Comparison of ENCODE assay signal across 1 cellular context in the genomic region with DNA sequence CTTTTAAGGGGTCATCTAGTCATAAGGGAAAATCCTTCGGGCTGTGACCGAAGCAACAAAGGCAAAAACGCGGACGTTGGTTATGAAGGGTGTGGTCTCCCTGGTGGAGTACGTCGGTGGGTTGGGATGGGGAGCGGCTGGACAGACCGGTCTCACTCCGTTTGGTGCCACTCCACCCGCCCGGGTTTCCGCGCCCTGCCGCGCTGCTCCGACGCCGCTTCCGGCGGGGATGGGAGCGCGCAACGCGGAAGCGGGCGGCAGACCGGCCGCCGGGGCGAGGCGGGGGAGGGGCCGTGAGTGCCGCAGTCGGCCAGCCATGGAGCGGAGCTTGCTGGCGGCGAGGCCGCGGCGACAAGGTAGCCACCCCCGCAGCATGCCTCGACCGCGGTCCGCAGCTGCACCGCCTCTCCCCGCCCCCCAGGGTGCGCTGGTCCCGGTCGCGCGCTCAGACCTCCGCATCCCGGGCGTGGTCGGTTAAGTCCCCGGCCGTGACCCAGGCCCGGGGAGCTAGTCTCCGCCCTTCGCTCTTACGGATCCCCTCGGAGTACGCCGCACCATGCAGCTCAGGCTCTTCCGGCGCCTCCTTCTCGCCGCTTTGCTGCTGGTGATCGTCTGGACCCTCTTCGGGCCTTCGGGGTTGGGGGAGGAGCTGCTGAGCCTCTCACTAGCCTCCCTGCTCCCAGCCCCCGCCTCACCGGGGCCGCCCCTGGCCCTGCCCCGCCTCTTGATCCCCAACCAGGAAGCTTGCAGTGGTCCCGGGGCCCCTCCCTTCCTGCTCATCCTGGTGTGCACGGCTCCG.
TF ChIP-seq lines count a peak whose summit lies in the region.

A gene with protein sequence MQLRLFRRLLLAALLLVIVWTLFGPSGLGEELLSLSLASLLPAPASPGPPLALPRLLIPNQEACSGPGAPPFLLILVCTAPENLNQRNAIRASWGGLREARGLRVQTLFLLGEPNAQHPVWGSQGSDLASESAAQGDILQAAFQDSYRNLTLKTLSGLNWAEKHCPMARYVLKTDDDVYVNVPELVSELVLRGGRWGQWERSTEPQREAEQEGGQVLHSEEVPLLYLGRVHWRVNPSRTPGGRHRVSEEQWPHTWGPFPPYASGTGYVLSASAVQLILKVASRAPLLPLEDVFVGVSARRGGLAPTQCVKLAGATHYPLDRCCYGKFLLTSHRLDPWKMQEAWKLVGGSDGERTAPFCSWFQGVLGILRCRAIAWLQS (plus strand): TSS at position 260 of the 799 bp plus-strand sequence. CDS start 297 bp downstream, at position 557.

TF ChIP-seq in HepG2, 621 proteins besides CTCF, POLR2A, EP300 and RAD21 (continued from another document and continues in another):
- TF ChIP-seq KDM2A (CRISPR knock-in tag; IDR thresholded peaks at IDR 0.05; ENCODE audit: borderline replicate concordance, low read depth) = no peak; the same call in 1 of the 2 replicates
- TF ChIP-seq PAX8 (CRISPR knock-in tag; IDR thresholded peaks at IDR 0.05; ENCODE audit: borderline replicate concordance) = no peak
- TF ChIP-seq ZNF605 (CRISPR knock-in tag; IDR thresholded peaks at IDR 0.05) = no peak
- TF ChIP-seq IKZF4 (CRISPR knock-in tag; IDR thresholded peaks at IDR 0.05; ENCODE audit: borderline replicate concordance, low read depth, not compliant biosample characterization) = no peak
- TF ChIP-seq, protein P1, sequence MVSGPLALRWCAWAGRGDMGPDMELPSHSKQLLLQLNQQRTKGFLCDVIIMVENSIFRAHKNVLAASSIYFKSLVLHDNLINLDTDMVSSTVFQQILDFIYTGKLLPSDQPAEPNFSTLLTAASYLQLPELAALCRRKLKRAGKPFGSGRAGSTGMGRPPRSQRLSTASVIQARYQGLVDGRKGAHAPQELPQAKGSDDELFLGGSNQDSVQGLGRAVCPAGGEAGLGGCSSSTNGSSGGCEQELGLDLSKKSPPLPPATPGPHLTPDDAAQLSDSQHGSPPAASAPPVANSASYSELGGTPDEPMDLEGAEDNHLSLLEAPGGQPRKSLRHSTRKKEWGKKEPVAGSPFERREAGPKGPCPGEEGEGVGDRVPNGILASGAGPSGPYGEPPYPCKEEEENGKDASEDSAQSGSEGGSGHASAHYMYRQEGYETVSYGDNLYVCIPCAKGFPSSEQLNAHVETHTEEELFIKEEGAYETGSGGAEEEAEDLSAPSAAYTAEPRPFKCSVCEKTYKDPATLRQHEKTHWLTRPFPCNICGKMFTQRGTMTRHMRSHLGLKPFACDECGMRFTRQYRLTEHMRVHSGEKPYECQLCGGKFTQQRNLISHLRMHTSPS (CRISPR knock-in tag; IDR thresholded peaks at IDR 0.05; ENCODE audit: low read depth) = no peak
- TF ChIP-seq, protein P2, sequence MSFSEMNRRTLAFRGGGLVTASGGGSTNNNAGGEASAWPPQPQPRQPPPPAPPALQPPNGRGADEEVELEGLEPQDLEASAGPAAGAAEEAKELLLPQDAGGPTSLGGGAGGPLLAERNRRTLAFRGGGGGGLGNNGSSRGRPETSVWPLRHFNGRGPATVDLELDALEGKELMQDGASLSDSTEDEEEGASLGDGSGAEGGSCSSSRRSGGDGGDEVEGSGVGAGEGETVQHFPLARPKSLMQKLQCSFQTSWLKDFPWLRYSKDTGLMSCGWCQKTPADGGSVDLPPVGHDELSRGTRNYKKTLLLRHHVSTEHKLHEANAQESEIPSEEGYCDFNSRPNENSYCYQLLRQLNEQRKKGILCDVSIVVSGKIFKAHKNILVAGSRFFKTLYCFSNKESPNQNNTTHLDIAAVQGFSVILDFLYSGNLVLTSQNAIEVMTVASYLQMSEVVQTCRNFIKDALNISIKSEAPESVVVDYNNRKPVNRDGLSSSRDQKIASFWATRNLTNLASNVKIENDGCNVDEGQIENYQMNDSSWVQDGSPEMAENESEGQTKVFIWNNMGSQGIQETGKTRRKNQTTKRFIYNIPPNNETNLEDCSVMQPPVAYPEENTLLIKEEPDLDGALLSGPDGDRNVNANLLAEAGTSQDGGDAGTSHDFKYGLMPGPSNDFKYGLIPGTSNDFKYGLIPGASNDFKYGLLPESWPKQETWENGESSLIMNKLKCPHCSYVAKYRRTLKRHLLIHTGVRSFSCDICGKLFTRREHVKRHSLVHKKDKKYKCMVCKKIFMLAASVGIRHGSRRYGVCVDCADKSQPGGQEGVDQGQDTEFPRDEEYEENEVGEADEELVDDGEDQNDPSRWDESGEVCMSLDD (CRISPR knock-in tag; IDR thresholded peaks at IDR 0.05; ENCODE audit: borderline replicate concordance) = no peak
- no peak for TF ChIP-seq ZBTB8A (CRISPR knock-in tag; IDR thresholded peaks at IDR 0.05; ENCODE audit: borderline replicate concordance, low read depth)
- TF ChIP-seq, protein P3, sequence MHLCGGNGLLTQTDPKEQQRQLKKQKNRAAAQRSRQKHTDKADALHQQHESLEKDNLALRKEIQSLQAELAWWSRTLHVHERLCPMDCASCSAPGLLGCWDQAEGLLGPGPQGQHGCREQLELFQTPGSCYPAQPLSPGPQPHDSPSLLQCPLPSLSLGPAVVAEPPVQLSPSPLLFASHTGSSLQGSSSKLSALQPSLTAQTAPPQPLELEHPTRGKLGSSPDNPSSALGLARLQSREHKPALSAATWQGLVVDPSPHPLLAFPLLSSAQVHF (CRISPR knock-in tag; IDR thresholded peaks at IDR 0.05) = no peak
- TF ChIP-seq SMAD1 (CRISPR knock-in tag; IDR thresholded peaks at IDR 0.05; ENCODE audit: borderline replicate concordance, low read depth) = no peak
- no peak for TF ChIP-seq TGIF2 (CRISPR knock-in tag; IDR thresholded peaks at IDR 0.05)
- TF ChIP-seq, protein P4, sequence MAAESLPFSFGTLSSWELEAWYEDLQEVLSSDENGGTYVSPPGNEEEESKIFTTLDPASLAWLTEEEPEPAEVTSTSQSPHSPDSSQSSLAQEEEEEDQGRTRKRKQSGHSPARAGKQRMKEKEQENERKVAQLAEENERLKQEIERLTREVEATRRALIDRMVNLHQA (CRISPR knock-in tag; IDR thresholded peaks at IDR 0.05) = no peak
- TF ChIP-seq ZFP90 (CRISPR knock-in tag; IDR thresholded peaks at IDR 0.05; ENCODE audit: borderline replicate concordance) = 0 out of 2 replicates have a peak, but pooled peaks have one; percentile 30
- TF ChIP-seq, protein P5, sequence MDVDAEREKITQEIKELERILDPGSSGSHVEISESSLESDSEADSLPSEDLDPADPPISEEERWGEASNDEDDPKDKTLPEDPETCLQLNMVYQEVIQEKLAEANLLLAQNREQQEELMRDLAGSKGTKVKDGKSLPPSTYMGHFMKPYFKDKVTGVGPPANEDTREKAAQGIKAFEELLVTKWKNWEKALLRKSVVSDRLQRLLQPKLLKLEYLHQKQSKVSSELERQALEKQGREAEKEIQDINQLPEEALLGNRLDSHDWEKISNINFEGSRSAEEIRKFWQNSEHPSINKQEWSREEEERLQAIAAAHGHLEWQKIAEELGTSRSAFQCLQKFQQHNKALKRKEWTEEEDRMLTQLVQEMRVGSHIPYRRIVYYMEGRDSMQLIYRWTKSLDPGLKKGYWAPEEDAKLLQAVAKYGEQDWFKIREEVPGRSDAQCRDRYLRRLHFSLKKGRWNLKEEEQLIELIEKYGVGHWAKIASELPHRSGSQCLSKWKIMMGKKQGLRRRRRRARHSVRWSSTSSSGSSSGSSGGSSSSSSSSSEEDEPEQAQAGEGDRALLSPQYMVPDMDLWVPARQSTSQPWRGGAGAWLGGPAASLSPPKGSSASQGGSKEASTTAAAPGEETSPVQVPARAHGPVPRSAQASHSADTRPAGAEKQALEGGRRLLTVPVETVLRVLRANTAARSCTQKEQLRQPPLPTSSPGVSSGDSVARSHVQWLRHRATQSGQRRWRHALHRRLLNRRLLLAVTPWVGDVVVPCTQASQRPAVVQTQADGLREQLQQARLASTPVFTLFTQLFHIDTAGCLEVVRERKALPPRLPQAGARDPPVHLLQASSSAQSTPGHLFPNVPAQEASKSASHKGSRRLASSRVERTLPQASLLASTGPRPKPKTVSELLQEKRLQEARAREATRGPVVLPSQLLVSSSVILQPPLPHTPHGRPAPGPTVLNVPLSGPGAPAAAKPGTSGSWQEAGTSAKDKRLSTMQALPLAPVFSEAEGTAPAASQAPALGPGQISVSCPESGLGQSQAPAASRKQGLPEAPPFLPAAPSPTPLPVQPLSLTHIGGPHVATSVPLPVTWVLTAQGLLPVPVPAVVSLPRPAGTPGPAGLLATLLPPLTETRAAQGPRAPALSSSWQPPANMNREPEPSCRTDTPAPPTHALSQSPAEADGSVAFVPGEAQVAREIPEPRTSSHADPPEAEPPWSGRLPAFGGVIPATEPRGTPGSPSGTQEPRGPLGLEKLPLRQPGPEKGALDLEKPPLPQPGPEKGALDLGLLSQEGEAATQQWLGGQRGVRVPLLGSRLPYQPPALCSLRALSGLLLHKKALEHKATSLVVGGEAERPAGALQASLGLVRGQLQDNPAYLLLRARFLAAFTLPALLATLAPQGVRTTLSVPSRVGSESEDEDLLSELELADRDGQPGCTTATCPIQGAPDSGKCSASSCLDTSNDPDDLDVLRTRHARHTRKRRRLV (CRISPR knock-in tag; IDR thresholded peaks at IDR 0.05) = no peak
- TF ChIP-seq ZNF225 (CRISPR knock-in tag; IDR thresholded peaks at IDR 0.05) = no peak
- TF ChIP-seq BCL6 (CRISPR knock-in tag; IDR thresholded peaks at IDR 0.05) = no peak
- TF ChIP-seq TRIM24 (CRISPR knock-in tag; IDR thresholded peaks at IDR 0.05) = no peak
- no peak for TF ChIP-seq ZFAT (CRISPR knock-in tag; conservative IDR thresholded peaks at IDR 0.05)
- no peak for TF ChIP-seq CHCHD3 (CRISPR knock-in tag; IDR thresholded peaks at IDR 0.05)
- TF ChIP-seq KLF16 (CRISPR knock-in tag; IDR thresholded peaks at IDR 0.05) = no peak
- TF ChIP-seq, protein P6, sequence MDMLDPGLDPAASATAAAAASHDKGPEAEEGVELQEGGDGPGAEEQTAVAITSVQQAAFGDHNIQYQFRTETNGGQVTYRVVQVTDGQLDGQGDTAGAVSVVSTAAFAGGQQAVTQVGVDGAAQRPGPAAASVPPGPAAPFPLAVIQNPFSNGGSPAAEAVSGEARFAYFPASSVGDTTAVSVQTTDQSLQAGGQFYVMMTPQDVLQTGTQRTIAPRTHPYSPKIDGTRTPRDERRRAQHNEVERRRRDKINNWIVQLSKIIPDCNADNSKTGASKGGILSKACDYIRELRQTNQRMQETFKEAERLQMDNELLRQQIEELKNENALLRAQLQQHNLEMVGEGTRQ (IDR thresholded peaks at IDR 0.05; ENCODE audit: low read depth, low read length) = no peak
- TF ChIP-seq, protein P6 (CRISPR knock-in tag; IDR thresholded peaks at IDR 0.05; ENCODE audit: borderline replicate concordance) = no peak
- TF ChIP-seq ONECUT2 (CRISPR knock-in tag; IDR thresholded peaks at IDR 0.05) = no peak
- TF ChIP-seq MTF2 (CRISPR knock-in tag; IDR thresholded peaks at IDR 0.05; ENCODE audit: borderline replicate concordance) = no peak
- TF ChIP-seq NFE2L2 (IDR thresholded peaks at IDR 0.05; ENCODE audit: low read length) = no peak
- TF ChIP-seq, protein P7, sequence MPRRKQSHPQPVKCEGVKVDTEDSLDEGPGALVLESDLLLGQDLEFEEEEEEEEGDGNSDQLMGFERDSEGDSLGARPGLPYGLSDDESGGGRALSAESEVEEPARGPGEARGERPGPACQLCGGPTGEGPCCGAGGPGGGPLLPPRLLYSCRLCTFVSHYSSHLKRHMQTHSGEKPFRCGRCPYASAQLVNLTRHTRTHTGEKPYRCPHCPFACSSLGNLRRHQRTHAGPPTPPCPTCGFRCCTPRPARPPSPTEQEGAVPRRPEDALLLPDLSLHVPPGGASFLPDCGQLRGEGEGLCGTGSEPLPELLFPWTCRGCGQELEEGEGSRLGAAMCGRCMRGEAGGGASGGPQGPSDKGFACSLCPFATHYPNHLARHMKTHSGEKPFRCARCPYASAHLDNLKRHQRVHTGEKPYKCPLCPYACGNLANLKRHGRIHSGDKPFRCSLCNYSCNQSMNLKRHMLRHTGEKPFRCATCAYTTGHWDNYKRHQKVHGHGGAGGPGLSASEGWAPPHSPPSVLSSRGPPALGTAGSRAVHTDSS (CRISPR knock-in tag; conservative IDR thresholded peaks at IDR 0.05) = no peak
- no peak for TF ChIP-seq ZNF598 (CRISPR knock-in tag; IDR thresholded peaks at IDR 0.05; ENCODE audit: borderline replicate concordance)
- no peak for TF ChIP-seq KLF11 (CRISPR knock-in tag; IDR thresholded peaks at IDR 0.05)
- TF ChIP-seq KDM3A (CRISPR knock-in tag; IDR thresholded peaks at IDR 0.05; ENCODE audit: low read depth) = 0 out of 2 replicates have a peak, but pooled peaks have one; percentile 20
- peak; percentile 37; the same call in 1 of the 2 replicates for TF ChIP-seq ZC3H4 (CRISPR knock-in tag; IDR thresholded peaks at IDR 0.05; ENCODE audit: borderline replicate concordance)
- TF ChIP-seq ARNT2 (CRISPR knock-in tag; IDR thresholded peaks at IDR 0.05; ENCODE audit: low read depth) = no peak
- TF ChIP-seq HOXA3 (CRISPR knock-in tag; IDR thresholded peaks at IDR 0.05) = peak; percentile 77; the same call in 1 of the 2 replicates
- TF ChIP-seq, protein P8, sequence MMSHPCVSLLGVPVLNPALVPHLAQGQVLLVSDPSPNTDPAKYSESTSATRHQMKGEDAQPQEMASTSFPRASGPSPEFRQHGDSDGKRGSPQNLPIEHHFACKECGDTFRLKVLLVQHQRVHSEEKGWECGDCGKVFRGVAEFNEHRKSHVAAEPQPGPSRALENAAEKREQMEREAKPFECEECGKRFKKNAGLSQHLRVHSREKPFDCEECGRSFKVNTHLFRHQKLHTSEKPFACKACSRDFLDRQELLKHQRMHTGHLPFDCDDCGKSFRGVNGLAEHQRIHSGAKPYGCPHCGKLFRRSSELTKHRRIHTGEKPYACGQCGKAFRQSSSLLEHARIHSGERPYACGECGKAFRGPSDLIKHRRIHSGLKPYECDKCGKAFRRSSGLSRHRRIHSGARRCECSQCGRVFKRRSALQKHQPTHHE (CRISPR knock-in tag; IDR thresholded peaks at IDR 0.05; ENCODE audit: borderline replicate concordance) = no peak
- TF ChIP-seq PHF21A (CRISPR knock-in tag; IDR thresholded peaks at IDR 0.05) = no peak
- TF ChIP-seq, protein P9, sequence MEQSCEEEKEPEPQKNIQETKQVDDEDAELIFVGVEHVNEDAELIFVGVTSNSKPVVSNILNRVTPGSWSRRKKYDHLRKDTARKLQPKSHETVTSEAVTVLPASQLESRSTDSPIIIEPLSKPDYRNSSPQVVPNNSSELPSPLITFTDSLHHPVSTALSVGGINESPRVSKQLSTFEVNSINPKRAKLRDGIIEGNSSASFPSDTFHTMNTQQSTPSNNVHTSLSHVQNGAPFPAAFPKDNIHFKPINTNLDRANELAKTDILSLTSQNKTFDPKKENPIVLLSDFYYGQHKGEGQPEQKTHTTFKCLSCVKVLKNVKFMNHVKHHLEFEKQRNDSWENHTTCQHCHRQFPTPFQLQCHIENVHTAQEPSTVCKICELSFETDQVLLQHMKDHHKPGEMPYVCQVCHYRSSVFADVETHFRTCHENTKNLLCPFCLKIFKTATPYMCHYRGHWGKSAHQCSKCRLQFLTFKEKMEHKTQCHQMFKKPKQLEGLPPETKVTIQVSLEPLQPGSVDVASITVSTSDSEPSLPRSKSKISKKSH (CRISPR knock-in tag; IDR thresholded peaks at IDR 0.05; ENCODE audit: borderline replicate concordance) = 0 out of 2 replicates have a peak, but pooled peaks have one; percentile 9
- TF ChIP-seq ZNF749 (CRISPR knock-in tag; IDR thresholded peaks at IDR 0.05; ENCODE audit: borderline replicate concordance) = no peak
- TF ChIP-seq ZNF160 (CRISPR knock-in tag; IDR thresholded peaks at IDR 0.05) = no peak
- TF ChIP-seq POLR2AphosphoS2 (IDR thresholded peaks at IDR 0.05; ENCODE audit: low read depth, low read length) = 0 out of 2 replicates have a peak, but pooled peaks have one; percentile 21
- no peak for TF ChIP-seq RCOR2 (CRISPR knock-in tag; IDR thresholded peaks at IDR 0.05)
- peak; percentile 93 for TF ChIP-seq RBM22 (optimal IDR thresholded peaks at IDR 0.05; ENCODE audit: low read length)
- peak; percentile 71 for TF ChIP-seq ZC3H13 (CRISPR knock-in tag; IDR thresholded peaks at IDR 0.05)
